ENCODE assay signal across 13 cellular contexts in the genomic region with DNA sequence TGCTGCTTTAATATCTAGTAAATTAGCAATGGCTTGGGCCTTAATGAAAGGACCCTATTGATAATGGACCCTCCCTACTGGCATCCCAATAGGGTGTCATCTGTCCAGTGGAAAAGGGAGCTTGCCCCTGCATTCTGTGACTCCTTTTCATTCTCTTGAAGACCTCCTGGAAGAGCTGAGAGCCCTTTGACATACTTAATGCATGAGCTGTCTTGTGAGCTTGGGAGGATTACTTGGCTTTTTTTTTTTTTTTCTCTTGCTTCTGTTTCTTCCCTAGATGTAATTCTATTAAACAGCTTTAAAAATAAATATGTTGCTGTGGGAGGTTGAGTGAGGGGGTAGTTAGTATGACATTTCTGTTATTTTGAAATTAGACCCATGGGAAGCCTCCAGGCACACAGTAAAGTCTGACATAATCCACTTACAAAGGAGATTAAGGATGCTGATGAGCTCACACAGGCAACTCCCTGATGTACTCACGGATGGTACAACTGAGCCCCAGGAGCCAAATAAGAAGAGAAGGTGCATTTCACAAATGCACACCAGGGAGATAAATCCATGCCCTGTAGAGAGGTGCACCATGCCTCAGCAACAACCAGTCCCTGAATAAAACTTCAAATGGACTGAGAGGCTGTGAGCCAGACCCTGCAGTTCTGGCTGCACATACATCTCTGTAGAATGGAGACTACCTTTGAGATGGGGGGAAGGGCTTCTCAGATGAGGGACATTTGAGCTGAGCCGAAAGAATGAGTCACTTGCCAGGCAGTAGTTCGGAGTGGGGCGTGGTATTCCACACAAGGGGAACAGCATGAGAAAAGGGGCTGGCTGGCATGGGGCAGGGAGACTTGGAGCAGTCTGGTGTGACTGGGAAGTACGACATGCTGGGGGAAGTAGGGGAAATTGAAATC.
DNase-seq lines count a peak whose midpoint lies in the region; ATAC-seq, FAIRE-seq and TF ChIP-seq lines count a peak whose summit lies in the region.
"Had no signal": no experiment of that assay in that cellular context is flagged by ENCODE, and none has a peak within 500 bp of the region (broad histone marks: within the 10 kb centered on the region; RNA-seq: fewer than 3 reads in every experiment).

No MANE protein-coding gene starts in this region.

- no peaks in the 10 kb centered on the region for H3K9me3 Mint-ChIP-seq in Calu3 (ENCODE audit: low read depth, unreplicated experiment)
- H3K9me3 Mint-ChIP-seq in activated CD4-positive, alpha-beta memory T cell treated with anti-CD3 and anti-CD28 coated beads for 36 hours = no peaks in the 10 kb centered on the region

- H3K4me2 ChIP-seq in neural cell (ENCODE audit: low read length) = no peak overlapping the region

- TF ChIP-seq POLR2A in NB4 (IDR thresholded peaks at IDR 0.05; ENCODE audit: extremely low read depth, insufficient read length) = no peak

- H3K4me3 ChIP-seq in NB4 (ENCODE audit: low read depth, low read length) = no peak overlapping the region
- H3K4me3 ChIP-seq in ectodermal cell (ENCODE audit: insufficient read depth, low read depth, low read length) = peak overlapping the region; percentile 9
- no peak overlapping the region for H3K4me3 ChIP-seq in neural cell (ENCODE audit: low read length)
- H3K4me3 ChIP-seq: left lung had no signal

- H3K36me3 ChIP-seq in ectodermal cell (ENCODE audit: control insufficient read depth, insufficient read depth, low read length) (no peaks in the 10 kb centered on the region), neural cell (ENCODE audit: insufficient read depth, low read length) (no peaks in the 10 kb centered on the region)
- H3K36me3 ChIP-seq: left lung had no signal

- no peaks in the 10 kb centered on the region for H3K27me3 ChIP-seq in ectodermal cell (ENCODE audit: control insufficient read depth, insufficient read depth, low read length, poor library complexity, severe bottlenecking)
- H3K27me3 ChIP-seq in neural cell (ENCODE audit: insufficient read depth, low read depth, low read length) = no peaks in the 10 kb centered on the region
- H3K27me3 ChIP-seq: left lung had no signal

- no peak for ATAC-seq in HG02870 (IDR thresholded peaks at IDR 0.05; ENCODE audit: unreplicated experiment)
- ATAC-seq: left lung had no signal

- peaks cover 5% of the 10 kb centered on the region for H3K36me3 Mint-ChIP-seq in Calu3 (ENCODE audit: insufficient read depth, unreplicated experiment)
- H3K36me3 Mint-ChIP-seq in activated CD4-positive, alpha-beta memory T cell treated with anti-CD3 and anti-CD28 coated beads for 36 hours = no peaks in the 10 kb centered on the region

- no TSS peak for BruUV-seq in Calu3 (replicated peaks; lab: Mats Ljungman, UMichigan)

- intact Hi-C loops in Calu3 (cut with micrococcal nuclease; ENCODE audit: unreplicated experiment) = no loop called here
- intact Hi-C loops in activated CD4-positive, alpha-beta memory T cell treated with anti-CD3 and anti-CD28 coated beads for 36 hours (cut with micrococcal nuclease) = no loop called here

- TF ChIP-seq CTCF in Calu3 (IDR thresholded peaks at IDR 0.05; ENCODE audit: unreplicated experiment) (no peak), NB4 (IDR thresholded peaks at IDR 0.05; ENCODE audit: low read depth, low read length) (no peak), neural cell (IDR thresholded peaks at IDR 0.05; ENCODE audit: poor library complexity, severe bottlenecking) (no peak)

- no peak overlapping the region for H3K9ac ChIP-seq in neural cell (ENCODE audit: low read length)

- CTCF ChIA-PET in Calu3 (lab: Charles Lee) = interaction anchor here (0.7 to 1.3 kb wide), 2 partner anchors 8 to 74 kb away, joined by 3 to 5 read pairs; no protein-coding TSS in a partner anchor
- CTCF ChIA-PET in activated CD4-positive, alpha-beta memory T cell treated with anti-CD3 and anti-CD28 coated beads for 36 hours (lab: Charles Lee) = no interaction called here

- FAIRE-seq in HTR-8/SVneo (lab: Jason Lieb, UNC) = no peak
- FAIRE-seq: colon had no signal

- H3K27me3 Mint-ChIP-seq in Calu3 (ENCODE audit: unreplicated experiment) = peaks cover 13% of the 10 kb centered on the region
- peaks cover 3% of the 10 kb centered on the region for H3K27me3 Mint-ChIP-seq in activated CD4-positive, alpha-beta memory T cell treated with anti-CD3 and anti-CD28 coated beads for 36 hours

- no peaks in the 10 kb centered on the region for H4K20me1 ChIP-seq in neural cell (ENCODE audit: insufficient read depth)

- H3K27ac Mint-ChIP-seq in Calu3 (ENCODE audit: unreplicated experiment) = no peak overlapping the region
- no peak overlapping the region for H3K27ac Mint-ChIP-seq in activated CD4-positive, alpha-beta memory T cell treated with anti-CD3 and anti-CD28 coated beads for 36 hours

- H3K4me1 Mint-ChIP-seq in Calu3 (ENCODE audit: low read depth, unreplicated experiment) = peaks cover 14% of the 10 kb centered on the region
- no peaks in the 10 kb centered on the region for H3K4me1 Mint-ChIP-seq in activated CD4-positive, alpha-beta memory T cell treated with anti-CD3 and anti-CD28 coated beads for 36 hours (ENCODE audit: low read depth)

- H3F3A ChIP-seq in neural cell (ENCODE audit: insufficient read depth, low read length, poor library complexity, severe bottlenecking) = no peaks in the 10 kb centered on the region

- 39 to 44% methylated on average over 5 of the region's 5 CpGs for WGBS in ectodermal cell, 2 experiments

- no peak overlapping the region for H2AFZ ChIP-seq in neural cell (ENCODE audit: low read depth, low read length)

- peak overlapping the region; percentile 54 for H3K4me3 Mint-ChIP-seq in Calu3 (ENCODE audit: low read depth, unreplicated experiment)
- no peak overlapping the region for H3K4me3 Mint-ChIP-seq in activated CD4-positive, alpha-beta memory T cell treated with anti-CD3 and anti-CD28 coated beads for 36 hours

- H3K9me3 ChIP-seq in ectodermal cell (ENCODE audit: control insufficient read depth, low read length) = no peaks in the 10 kb centered on the region
- H3K9me3 ChIP-seq in neural cell (ENCODE audit: low read length) = no peaks in the 10 kb centered on the region

- DNase-seq in Calu3 = peak; percentile 44
- peak; percentile 43 for DNase-seq in NB4 (ENCODE audit: low read depth)
- DNase-seq in HTR-8/SVneo (ENCODE audit: insufficient read length, low spot score) = no peak
- no peak for DNase-seq in activated CD4-positive, alpha-beta memory T cell treated with anti-CD3 and anti-CD28 coated beads for 36 hours
- DNase-seq in HT-29 (ENCODE audit: low spot score) = no peak
- DNase-seq: GDM1; left lung; stimulated activated CD4-positive, alpha-beta T cell treated with anti-CD3 and anti-CD28 coated beads, Interleukin-1b, Interleukin-23, amount 100 ng/mL, for 48 hours had no signal

- no peak for TF ChIP-seq RAD21 in neural cell (conservative IDR thresholded peaks at IDR 0.05)

- no peaks in the 10 kb centered on the region for H3K9me2 ChIP-seq in neural cell (ENCODE audit: insufficient read depth, low read length)

- no peak for TF ChIP-seq EP300 in neural cell (conservative IDR thresholded peaks at IDR 0.05; ENCODE audit: poor library complexity, severe bottlenecking)

- POLR2A ChIA-PET in activated CD4-positive, alpha-beta memory T cell treated with anti-CD3 and anti-CD28 coated beads for 36 hours (lab: Charles Lee) = no interaction called here

- no peaks in the 10 kb centered on the region for H3K79me2 ChIP-seq in neural cell (replicated peaks; ENCODE audit: insufficient read depth, low read length)

- H3K4me1 ChIP-seq in ectodermal cell (ENCODE audit: control insufficient read depth, insufficient read depth, low read length) = peaks cover 27% of the 10 kb centered on the region

- H3K27ac ChIP-seq in ectodermal cell (ENCODE audit: insufficient read depth, low read depth, low read length, poor library complexity, severe bottlenecking) = peak overlapping the region; percentile 79
- H3K27ac ChIP-seq in neural cell (ENCODE audit: low read length) = no peak overlapping the region
- H3K27ac ChIP-seq: HL-60, left lung had no signal

TF ChIP-seq in neural cell, 6 proteins besides CTCF, POLR2A, EP300 and RAD21:
- TF ChIP-seq EZH2 (IDR thresholded peaks at IDR 0.05; ENCODE audit: borderline replicate concordance, insufficient read depth, low read length, poor library complexity, severe bottlenecking) = no peak
- TF ChIP-seq POLR2AphosphoS5 (IDR thresholded peaks at IDR 0.05) = peak; percentile 59
TF ChIP-seq in neural cell: peak in this region for 1.

Comparison
In these comparisons a context has a peak if more than half of its experiments do, and no peak if none do; other contexts are left out.
1. DNase-seq: peak in Calu3 (single experiment) and NB4 (single experiment); none in HTR-8/SVneo (single experiment), activated CD4-positive, alpha-beta memory T cell treated with anti-CD3 and anti-CD28 coated beads for 36 hours (single experiment) and HT-29 (single experiment).